In the genomic region with DNA sequence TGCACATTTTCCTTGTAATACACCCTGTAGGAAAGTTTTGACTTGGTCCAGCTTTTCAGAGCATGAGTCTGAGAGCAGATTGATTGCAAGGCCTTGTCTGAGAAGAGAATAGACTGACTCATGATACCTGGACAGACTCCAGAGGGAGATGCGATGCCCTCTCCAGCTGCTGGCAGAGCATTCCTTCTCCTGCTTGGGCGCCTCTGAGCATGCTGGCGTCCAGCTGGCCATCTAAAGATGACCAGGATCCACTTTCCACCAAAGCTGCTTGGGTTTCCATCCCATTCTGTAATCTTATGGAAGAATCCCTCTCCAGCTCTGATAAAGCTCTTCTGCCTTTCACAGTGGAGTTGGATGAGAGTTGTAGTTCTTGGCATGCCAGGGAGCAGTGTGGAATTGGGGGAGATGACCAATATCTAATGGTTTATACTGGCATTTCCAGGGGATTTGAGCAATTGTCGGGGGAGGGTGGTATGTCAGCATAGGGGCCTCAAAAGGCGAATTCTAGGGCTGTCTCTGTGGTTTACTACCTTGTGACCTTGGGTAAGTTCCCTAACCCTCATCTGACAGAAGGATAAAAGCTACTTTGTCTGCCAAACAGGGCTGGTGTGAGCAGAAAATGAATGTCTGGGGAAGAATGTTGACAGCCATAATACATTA, we compare ENCODE assay signal across 9 cellular contexts. TPM values are rescaled to one million over a fixed set of nuclear protein-coding genes. Genes with fewer than 3 reads are reported as not detected.
DNase-seq lines count a peak whose midpoint lies in the region; ATAC-seq, FAIRE-seq and TF ChIP-seq lines count a peak whose summit lies in the region.
"Had no signal": no experiment of that assay in that cellular context is flagged by ENCODE, and none has a peak within 500 bp of the region (broad histone marks: within the 10 kb centered on the region; RNA-seq: fewer than 3 reads in every experiment).

No MANE protein-coding gene starts in this region.

- no peaks in the 10 kb centered on the region for H3K36me3 ChIP-seq in prostate gland

- no peaks in the 10 kb centered on the region for H3K27me3 ChIP-seq in prostate gland (replicated peaks; ENCODE audit: insufficient read depth)

- TF ChIP-seq CTCF in prostate gland (IDR thresholded peaks at IDR 0.05), result no peak

- no peak overlapping the region for H3K4me3 ChIP-seq in prostate gland

- peak; percentile 39 for FAIRE-seq in GM18507 (lab: Jason Lieb, UNC)

- intact Hi-C loops in prostate gland (cut with DNase I), result no loop called here

- no peaks in the 10 kb centered on the region for H3K9me3 ChIP-seq in prostate gland

- ATAC-seq in SK-N-SH treated with all-trans-retinoic acid at 6 μM for 48 hours (peak; percentile 95), GM19351 (IDR thresholded peaks at IDR 0.05; ENCODE audit: unreplicated experiment) (no peak), HG03039 (IDR thresholded peaks at IDR 0.05; ENCODE audit: unreplicated experiment) (no peak), GM18867 (IDR thresholded peaks at IDR 0.05; ENCODE audit: unreplicated experiment) (no peak)

- DNase-seq in GM18507 (ENCODE audit: extremely low spot score, insufficient read length, low read depth), result no peak
- DNase-seq in fibroblast of gingiva (ENCODE audit: low read depth), result peak; percentile 96
- DNase-seq in prostate gland (ENCODE audit: low spot score), result no peak
- DNase-seq in NCI-H1930 (lab: John Stamatoyannopoulos, UW), result no peak

- WGBS in prostate gland, result 43% methylated on average over 5 of the region's 5 CpGs

- peaks cover 9% of the 10 kb centered on the region for H3K4me1 ChIP-seq in prostate gland (replicated peaks)

- no peak for TF ChIP-seq POLR2A in prostate gland (IDR thresholded peaks at IDR 0.05)

- peak overlapping the region; percentile 60 to 66 for H3K27ac ChIP-seq in prostate gland

TF ChIP-seq in SK-N-SH treated with all-trans-retinoic acid at 6 μM for 48 hours, 23 proteins besides CTCF, POLR2A, EP300 and RAD21:
- TF ChIP-seq, protein P1, sequence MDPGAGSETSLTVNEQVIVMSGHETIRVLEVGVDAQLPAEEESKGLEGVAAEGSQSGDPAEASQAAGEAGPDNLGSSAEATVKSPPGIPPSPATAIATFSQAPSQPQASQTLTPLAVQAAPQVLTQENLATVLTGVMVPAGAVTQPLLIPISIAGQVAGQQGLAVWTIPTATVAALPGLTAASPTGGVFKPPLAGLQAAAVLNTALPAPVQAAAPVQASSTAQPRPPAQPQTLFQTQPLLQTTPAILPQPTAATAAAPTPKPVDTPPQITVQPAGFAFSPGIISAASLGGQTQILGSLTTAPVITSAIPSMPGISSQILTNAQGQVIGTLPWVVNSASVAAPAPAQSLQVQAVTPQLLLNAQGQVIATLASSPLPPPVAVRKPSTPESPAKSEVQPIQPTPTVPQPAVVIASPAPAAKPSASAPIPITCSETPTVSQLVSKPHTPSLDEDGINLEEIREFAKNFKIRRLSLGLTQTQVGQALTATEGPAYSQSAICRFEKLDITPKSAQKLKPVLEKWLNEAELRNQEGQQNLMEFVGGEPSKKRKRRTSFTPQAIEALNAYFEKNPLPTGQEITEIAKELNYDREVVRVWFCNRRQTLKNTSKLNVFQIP (CRISPR knock-in tag; IDR thresholded peaks at IDR 0.05; ENCODE audit: borderline replicate concordance, low read depth), result no peak
- no peak for TF ChIP-seq CSDC2 (CRISPR knock-in tag; IDR thresholded peaks at IDR 0.05)
- TF ChIP-seq, protein P2, sequence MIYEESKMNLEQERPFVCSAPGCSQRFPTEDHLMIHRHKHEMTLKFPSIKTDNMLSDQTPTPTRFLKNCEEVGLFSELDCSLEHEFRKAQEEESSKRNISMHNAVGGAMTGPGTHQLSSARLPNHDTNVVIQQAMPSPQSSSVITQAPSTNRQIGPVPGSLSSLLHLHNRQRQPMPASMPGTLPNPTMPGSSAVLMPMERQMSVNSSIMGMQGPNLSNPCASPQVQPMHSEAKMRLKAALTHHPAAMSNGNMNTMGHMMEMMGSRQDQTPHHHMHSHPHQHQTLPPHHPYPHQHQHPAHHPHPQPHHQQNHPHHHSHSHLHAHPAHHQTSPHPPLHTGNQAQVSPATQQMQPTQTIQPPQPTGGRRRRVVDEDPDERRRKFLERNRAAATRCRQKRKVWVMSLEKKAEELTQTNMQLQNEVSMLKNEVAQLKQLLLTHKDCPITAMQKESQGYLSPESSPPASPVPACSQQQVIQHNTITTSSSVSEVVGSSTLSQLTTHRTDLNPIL (CRISPR knock-in tag; IDR thresholded peaks at IDR 0.05; ENCODE audit: low read depth), result no peak
- no peak for TF ChIP-seq BACH2 (CRISPR knock-in tag; IDR thresholded peaks at IDR 0.05; ENCODE audit: borderline replicate concordance)
- TF ChIP-seq ZNF70 (CRISPR knock-in tag; IDR thresholded peaks at IDR 0.05), result no peak
- TF ChIP-seq, protein P3, sequence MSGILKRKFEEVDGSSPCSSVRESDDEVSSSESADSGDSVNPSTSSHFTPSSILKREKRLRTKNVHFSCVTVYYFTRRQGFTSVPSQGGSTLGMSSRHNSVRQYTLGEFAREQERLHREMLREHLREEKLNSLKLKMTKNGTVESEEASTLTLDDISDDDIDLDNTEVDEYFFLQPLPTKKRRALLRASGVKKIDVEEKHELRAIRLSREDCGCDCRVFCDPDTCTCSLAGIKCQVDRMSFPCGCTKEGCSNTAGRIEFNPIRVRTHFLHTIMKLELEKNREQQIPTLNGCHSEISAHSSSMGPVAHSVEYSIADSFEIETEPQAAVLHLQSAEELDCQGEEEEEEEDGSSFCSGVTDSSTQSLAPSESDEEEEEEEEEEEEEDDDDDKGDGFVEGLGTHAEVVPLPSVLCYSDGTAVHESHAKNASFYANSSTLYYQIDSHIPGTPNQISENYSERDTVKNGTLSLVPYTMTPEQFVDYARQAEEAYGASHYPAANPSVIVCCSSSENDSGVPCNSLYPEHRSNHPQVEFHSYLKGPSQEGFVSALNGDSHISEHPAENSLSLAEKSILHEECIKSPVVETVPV (CRISPR knock-in tag; IDR thresholded peaks at IDR 0.05), result no peak
- TF ChIP-seq ZFP3 (CRISPR knock-in tag; IDR thresholded peaks at IDR 0.05), result no peak
- no peak for TF ChIP-seq TOX (CRISPR knock-in tag; IDR thresholded peaks at IDR 0.05; ENCODE audit: borderline replicate concordance)
- TF ChIP-seq ISL1 (CRISPR knock-in tag; IDR thresholded peaks at IDR 0.05), result no peak
- TF ChIP-seq RARB (CRISPR knock-in tag; IDR thresholded peaks at IDR 0.05), result no peak
- TF ChIP-seq, protein P4, sequence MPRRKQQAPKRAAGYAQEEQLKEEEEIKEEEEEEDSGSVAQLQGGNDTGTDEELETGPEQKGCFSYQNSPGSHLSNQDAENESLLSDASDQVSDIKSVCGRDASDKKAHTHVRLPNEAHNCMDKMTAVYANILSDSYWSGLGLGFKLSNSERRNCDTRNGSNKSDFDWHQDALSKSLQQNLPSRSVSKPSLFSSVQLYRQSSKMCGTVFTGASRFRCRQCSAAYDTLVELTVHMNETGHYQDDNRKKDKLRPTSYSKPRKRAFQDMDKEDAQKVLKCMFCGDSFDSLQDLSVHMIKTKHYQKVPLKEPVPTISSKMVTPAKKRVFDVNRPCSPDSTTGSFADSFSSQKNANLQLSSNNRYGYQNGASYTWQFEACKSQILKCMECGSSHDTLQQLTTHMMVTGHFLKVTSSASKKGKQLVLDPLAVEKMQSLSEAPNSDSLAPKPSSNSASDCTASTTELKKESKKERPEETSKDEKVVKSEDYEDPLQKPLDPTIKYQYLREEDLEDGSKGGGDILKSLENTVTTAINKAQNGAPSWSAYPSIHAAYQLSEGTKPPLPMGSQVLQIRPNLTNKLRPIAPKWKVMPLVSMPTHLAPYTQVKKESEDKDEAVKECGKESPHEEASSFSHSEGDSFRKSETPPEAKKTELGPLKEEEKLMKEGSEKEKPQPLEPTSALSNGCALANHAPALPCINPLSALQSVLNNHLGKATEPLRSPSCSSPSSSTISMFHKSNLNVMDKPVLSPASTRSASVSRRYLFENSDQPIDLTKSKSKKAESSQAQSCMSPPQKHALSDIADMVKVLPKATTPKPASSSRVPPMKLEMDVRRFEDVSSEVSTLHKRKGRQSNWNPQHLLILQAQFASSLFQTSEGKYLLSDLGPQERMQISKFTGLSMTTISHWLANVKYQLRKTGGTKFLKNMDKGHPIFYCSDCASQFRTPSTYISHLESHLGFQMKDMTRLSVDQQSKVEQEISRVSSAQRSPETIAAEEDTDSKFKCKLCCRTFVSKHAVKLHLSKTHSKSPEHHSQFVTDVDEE (CRISPR knock-in tag; IDR thresholded peaks at IDR 0.05), result no peak
- no peak for TF ChIP-seq PPARA (CRISPR knock-in tag; IDR thresholded peaks at IDR 0.05; ENCODE audit: borderline replicate concordance)
- TF ChIP-seq ZC3H10 (CRISPR knock-in tag; IDR thresholded peaks at IDR 0.05), result no peak
- TF ChIP-seq ARNTL (CRISPR knock-in tag; IDR thresholded peaks at IDR 0.05; ENCODE audit: borderline replicate concordance, low read depth), result no peak
- TF ChIP-seq TCF4 (CRISPR knock-in tag; IDR thresholded peaks at IDR 0.05; ENCODE audit: borderline replicate concordance), result no peak
- TF ChIP-seq GLIS3 (CRISPR knock-in tag; IDR thresholded peaks at IDR 0.05), result no peak
- TF ChIP-seq ESRRG (CRISPR knock-in tag; IDR thresholded peaks at IDR 0.05), result no peak
- no peak for TF ChIP-seq OSR1 (CRISPR knock-in tag; IDR thresholded peaks at IDR 0.05)
- TF ChIP-seq SNAI2 (CRISPR knock-in tag; IDR thresholded peaks at IDR 0.05), result no peak
- TF ChIP-seq, protein P5, sequence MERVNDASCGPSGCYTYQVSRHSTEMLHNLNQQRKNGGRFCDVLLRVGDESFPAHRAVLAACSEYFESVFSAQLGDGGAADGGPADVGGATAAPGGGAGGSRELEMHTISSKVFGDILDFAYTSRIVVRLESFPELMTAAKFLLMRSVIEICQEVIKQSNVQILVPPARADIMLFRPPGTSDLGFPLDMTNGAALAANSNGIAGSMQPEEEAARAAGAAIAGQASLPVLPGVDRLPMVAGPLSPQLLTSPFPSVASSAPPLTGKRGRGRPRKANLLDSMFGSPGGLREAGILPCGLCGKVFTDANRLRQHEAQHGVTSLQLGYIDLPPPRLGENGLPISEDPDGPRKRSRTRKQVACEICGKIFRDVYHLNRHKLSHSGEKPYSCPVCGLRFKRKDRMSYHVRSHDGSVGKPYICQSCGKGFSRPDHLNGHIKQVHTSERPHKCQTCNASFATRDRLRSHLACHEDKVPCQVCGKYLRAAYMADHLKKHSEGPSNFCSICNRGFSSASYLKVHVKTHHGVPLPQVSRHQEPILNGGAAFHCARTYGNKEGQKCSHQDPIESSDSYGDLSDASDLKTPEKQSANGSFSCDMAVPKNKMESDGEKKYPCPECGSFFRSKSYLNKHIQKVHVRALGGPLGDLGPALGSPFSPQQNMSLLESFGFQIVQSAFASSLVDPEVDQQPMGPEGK (CRISPR knock-in tag; IDR thresholded peaks at IDR 0.05; ENCODE audit: borderline replicate concordance), result no peak

RNA-seq across cellular contexts. Expression of a gene that starts 19.5 kb away (rescaled TPM):
- 10 to 100 TPM; 64.8 to 78.6 TPM for total RNA-seq in prostate gland

RNA-seq across cellular contexts. Expression of a gene that starts 34.3 kb away (rescaled TPM):
- total RNA-seq in prostate gland, result 10 to 100 TPM; 26.6 to 52.6 TPM

RNA-seq across cellular contexts. Expression of a gene that starts 50.6 kb away (rescaled TPM):
- total RNA-seq in prostate gland, result not detected
- total RNA-seq: T-helper 2 cell treated with Interferon-gamma antibody and Interleukin-4, amounts not matched to agents 100 ng/mL and 5 ng/mL, for 36 hours had no signal

RNA-seq across cellular contexts. Expression of a gene that starts 53.9 kb away (rescaled TPM):
- 100 to 1,000 TPM in 1 of 2 donors, 10 to 100 TPM in 1; 43.7 to 106 TPM for total RNA-seq in prostate gland
